Comparison of ENCODE assay signal across 8 cellular contexts in genomic region chr4:53908661-53909078, GRCh38.
DNase-seq lines count a peak whose midpoint lies in the region; ATAC-seq and TF ChIP-seq lines count a peak whose summit lies in the region.

No MANE protein-coding gene starts in this region.

- H3K9me2 ChIP-seq in OCI-LY1 (ENCODE audit: low read depth, low read length), result no peaks in the 10 kb centered on the region

- no peaks in the 10 kb centered on the region for H3K9me3 ChIP-seq in OCI-LY1 (ENCODE audit: low read length)

- H3F3A ChIP-seq in OCI-LY1 (ENCODE audit: insufficient read depth, low read length), result no peaks in the 10 kb centered on the region

- H2AFZ ChIP-seq in OCI-LY1 (ENCODE audit: low read length), result no peak overlapping the region

- no peaks in the 10 kb centered on the region for H3K79me2 ChIP-seq in OCI-LY1 (ENCODE audit: insufficient read depth, low read length)

- no peak overlapping the region for H3K9ac ChIP-seq in OCI-LY1 (ENCODE audit: low read length)

- H4K20me1 ChIP-seq in OCI-LY1 (ENCODE audit: insufficient read depth, low read length), result no peaks in the 10 kb centered on the region

- H3K36me3 ChIP-seq in OCI-LY1 (ENCODE audit: insufficient read depth, low read length), result no peaks in the 10 kb centered on the region
- H3K36me3 ChIP-seq in kidney epithelial cell (ENCODE audit: control insufficient read depth, insufficient read depth, low read length), result no peaks in the 10 kb centered on the region

- H3K4me3 ChIP-seq in OCI-LY1 (ENCODE audit: low read depth, low read length, poor library complexity, severe bottlenecking) (no peak overlapping the region), cardiac fibroblast (replicated peaks in 1 of 2; ENCODE audit: low read depth in 2 of 2, low read length in 2 of 2) (peak overlapping the region in 1 of 2 donors; percentile 32), kidney epithelial cell (ENCODE audit: low read depth, low read length) (no peak overlapping the region)

- DNase-seq in NCI-H187 treated with DMSO at 0.1 percent for 48 hours (lab: John Stamatoyannopoulos, UW) (peak; percentile 8), NCI-H187 (lab: John Stamatoyannopoulos, UW) (no peak), HT-29 (ENCODE audit: low spot score) (peak; percentile 86), cardiac fibroblast (ENCODE audit: low read depth in 2 of 2) (peak; percentile 95 to 97), kidney epithelial cell (ENCODE audit: low read depth) (peak; percentile 41)
- peak; percentile 9 for DNase-seq in stimulated activated naive CD8-positive, alpha-beta T cell treated with anti-CD3 and anti-CD28 coated beads, Interleukin-15, Interleukin-2, amounts not matched to agents 100 U/mL and 50 U/mL, for 24 hours

- no peak overlapping the region for H3K4me2 ChIP-seq in OCI-LY1 (ENCODE audit: low read length)

- H3K4me1 ChIP-seq in OCI-LY1 (ENCODE audit: insufficient read depth, low read length, severe bottlenecking), result no peaks in the 10 kb centered on the region

- no peak overlapping the region for H3K27ac ChIP-seq in OCI-LY1 (ENCODE audit: low read depth, low read length, poor library complexity, severe bottlenecking)

- ATAC-seq in stimulated activated naive CD8-positive, alpha-beta T cell treated with anti-CD3 and anti-CD28 coated beads, Interleukin-15, Interleukin-2, amounts not matched to agents 100 U/mL and 50 U/mL, for 24 hours, result peak; percentile 65
- ATAC-seq in HG02571 (IDR thresholded peaks at IDR 0.05; ENCODE audit: unreplicated experiment), result no peak

- peak; percentile 70 for TF ChIP-seq CTCF in OCI-LY1 (IDR thresholded peaks at IDR 0.05; ENCODE audit: low read length)
- peak; percentile 70 for TF ChIP-seq CTCF in cardiac fibroblast (IDR thresholded peaks at IDR 0.05; ENCODE audit: low read depth, low read length)
- TF ChIP-seq CTCF in kidney epithelial cell (IDR thresholded peaks at IDR 0.05; ENCODE audit: insufficient read depth, low read length, poor library complexity, severe bottlenecking), result peak; percentile 75

- H3K27me3 ChIP-seq in OCI-LY1 (ENCODE audit: insufficient read depth, low read length) (no peaks in the 10 kb centered on the region), kidney epithelial cell (ENCODE audit: control insufficient read depth, insufficient read depth, low read length) (peaks cover 2% of the 10 kb centered on the region)

Comparison
In these comparisons a context has a peak if more than half of its experiments do, and no peak if none do; other contexts are left out.
1. DNase-seq: peak in NCI-H187 treated with DMSO at 0.1 percent for 48 hours (single experiment), HT-29 (single experiment), cardiac fibroblast (2 of 2), kidney epithelial cell (single experiment) and stimulated activated naive CD8-positive, alpha-beta T cell treated with anti-CD3 and anti-CD28 coated beads, Interleukin-15, Interleukin-2, amounts not matched to agents 100 U/mL and 50 U/mL, for 24 hours (single experiment); none in NCI-H187 (0 of 2).
2. Peak in every context shown above with its lines, with median percentiles within 50 percentile points of each other: CTCF ChIP-seq.